28 cellular contexts compared by ENCODE assay signal in the genomic region with DNA sequence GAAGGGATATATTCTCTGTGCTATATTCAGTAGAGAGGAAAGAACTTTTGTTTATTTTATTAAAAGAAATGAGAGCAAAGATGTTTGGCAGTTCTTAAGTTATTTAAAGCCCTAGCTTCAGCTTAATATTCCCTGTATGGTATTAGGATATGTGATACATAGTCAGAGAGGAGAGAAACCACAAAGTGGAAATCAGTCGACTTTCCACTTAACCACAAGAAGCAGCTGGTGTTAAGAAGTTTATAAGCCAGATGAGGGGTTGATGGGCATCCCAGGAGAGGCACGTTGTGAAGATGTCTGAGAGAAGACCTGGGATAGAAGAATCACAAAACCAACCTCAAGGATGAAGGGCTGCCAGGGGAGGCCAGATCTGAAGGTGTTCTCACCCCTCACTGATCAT. TPM values are rescaled to one million over a fixed set of nuclear protein-coding genes. Genes with fewer than 3 reads are reported as not detected.
DNase-seq lines count a peak whose midpoint lies in the region; ATAC-seq and TF ChIP-seq lines count a peak whose summit lies in the region.
"Had no signal": no experiment of that assay in that cellular context is flagged by ENCODE, and none has a peak within 500 bp of the region (broad histone marks: within the 10 kb centered on the region; RNA-seq: fewer than 3 reads in every experiment).

No MANE protein-coding gene starts in this region.

- H3K9me3 Mint-ChIP-seq in naive thymus-derived CD4-positive, alpha-beta T cell: peaks cover 0 to 5% (median 0%) of the 10 kb centered on the region in 11 donors
- H3K9me3 Mint-ChIP-seq: CD8-positive, alpha-beta T cell had no signal

- intact Hi-C loops in OCI-LY7 (cut with micrococcal nuclease; ENCODE audit: unreplicated experiment): no loop called here
- intact Hi-C loops in naive thymus-derived CD4-positive, alpha-beta T cell (cut with micrococcal nuclease): no loop called here

- CTCF ChIA-PET in OCI-LY7 (lab: Charles Lee; ENCODE audit: unreplicated experiment): no interaction called here
- CTCF ChIA-PET in naive thymus-derived CD4-positive, alpha-beta T cell (lab: Charles Lee): no interaction called here

- DNase-seq in NCI-H2171 treated with DMSO at 0.1 percent for 48 hours (lab: John Stamatoyannopoulos, UW) (peak; percentile 21), NCI-H2171 (lab: John Stamatoyannopoulos, UW) (no peak), LHCN-M2 (ENCODE audit: low read depth) (peak; percentile 75), astrocyte of the hippocampus (ENCODE audit: low read depth, low spot score) (peak; percentile 9), OCI-LY7 (ENCODE audit: low spot score) (no peak), nucleus accumbens (lab: John Stamatoyannopoulos, UW) (no peak)
- DNase-seq in naive thymus-derived CD4-positive, alpha-beta T cell: no peak
- DNase-seq: Caco-2; CD8-positive, alpha-beta T cell; DMS 273 treated with DMSO at 0.1 percent for 48 hours; GM23248; Karpas-422; NCI-H1092 treated with DMSO at 0.1 percent for 48 hours; NCI-H1436; NCI-H187; NCI-H345; NCI-H510A treated with DMSO at 0.1 percent for 48 hours; NCI-H774; PC-9 had no signal

- H3K4me3 ChIP-seq in OCI-LY7 (ENCODE audit: low read depth, low read length, poor library complexity, severe bottlenecking): no peak overlapping the region
- no peak overlapping the region for H3K4me3 ChIP-seq in naive thymus-derived CD4-positive, alpha-beta T cell (ENCODE audit: low read length)
- H3K4me3 ChIP-seq: GM23248, HAP-1, PC-9, SJSA1 had no signal

- ATAC-seq in naive thymus-derived CD4-positive, alpha-beta T cell: no peak
- ATAC-seq: CD8-positive, alpha-beta T cell; Right ventricle myocardium inferior had no signal

- no peaks in the 10 kb centered on the region for H3K9me2 ChIP-seq in OCI-LY7 (ENCODE audit: insufficient read depth, low read length)

- no TSS peak for BruUV-seq in OCI-LY7 (replicated peaks; lab: Mats Ljungman, UMichigan)

- no peak overlapping the region for H3K27ac Mint-ChIP-seq in naive thymus-derived CD4-positive, alpha-beta T cell
- H3K27ac Mint-ChIP-seq: CD8-positive, alpha-beta T cell had no signal

- no peaks in the 10 kb centered on the region for H3K4me1 ChIP-seq in OCI-LY7 (ENCODE audit: insufficient read depth, low read length, poor library complexity, severe bottlenecking)
- no peaks in the 10 kb centered on the region for H3K4me1 ChIP-seq in naive thymus-derived CD4-positive, alpha-beta T cell (ENCODE audit: control insufficient read depth in 2 of 2, insufficient read depth in 2 of 2, low read length in 2 of 2)
- H3K4me1 ChIP-seq: Caco-2, HAP-1, SJSA1 had no signal

- no peak overlapping the region for H3K4me3 Mint-ChIP-seq in naive thymus-derived CD4-positive, alpha-beta T cell
- H3K4me3 Mint-ChIP-seq: CD8-positive, alpha-beta T cell had no signal

- H3K4me1 Mint-ChIP-seq in naive thymus-derived CD4-positive, alpha-beta T cell: peaks cover 0 to 2% (median 0%) of the 10 kb centered on the region in 7 donors

- H3K36me3 Mint-ChIP-seq in naive thymus-derived CD4-positive, alpha-beta T cell: no peaks in the 10 kb centered on the region
- H3K36me3 Mint-ChIP-seq: CD8-positive, alpha-beta T cell had no signal

- POLR2A ChIA-PET in OCI-LY7 (lab: Charles Lee): no interaction called here
- POLR2A ChIA-PET in naive thymus-derived CD4-positive, alpha-beta T cell (lab: Charles Lee): no interaction called here

- no peaks in the 10 kb centered on the region for H3K36me3 ChIP-seq in OCI-LY7 (ENCODE audit: insufficient read depth, low read length)
- H3K36me3 ChIP-seq in naive thymus-derived CD4-positive, alpha-beta T cell (ENCODE audit: control insufficient read depth in 2 of 3, insufficient read depth in 3 of 3, low read length in 3 of 3): no peaks in the 10 kb centered on the region
- H3K36me3 ChIP-seq: HAP-1, SJSA1 had no signal

- no peaks in the 10 kb centered on the region for H3K9me3 ChIP-seq in OCI-LY7 (ENCODE audit: low read length)
- no peaks in the 10 kb centered on the region for H3K9me3 ChIP-seq in naive thymus-derived CD4-positive, alpha-beta T cell (ENCODE audit: control insufficient read depth in 2 of 3, low read length in 3 of 3)
- H3K9me3 ChIP-seq: Caco-2, HAP-1, SJSA1 had no signal

- H4K20me1 ChIP-seq in OCI-LY7 (ENCODE audit: insufficient read depth, low read length): no peaks in the 10 kb centered on the region

- H2AFZ ChIP-seq in OCI-LY7 (ENCODE audit: low read length): no peak overlapping the region
- H2AFZ ChIP-seq: GM23248, PC-9 had no signal

- peaks cover 0 to 36% (median 21%) of the 10 kb centered on the region in 5 donors for H3K27me3 Mint-ChIP-seq in naive thymus-derived CD4-positive, alpha-beta T cell

- H3K4me2 ChIP-seq in OCI-LY7 (ENCODE audit: low read length): no peak overlapping the region
- H3K4me2 ChIP-seq: PC-9 had no signal

- TF ChIP-seq CTCF in OCI-LY7 (conservative IDR thresholded peaks at IDR 0.05; ENCODE audit: low read length): no peak

- no peaks in the 10 kb centered on the region for H3K27me3 ChIP-seq in naive thymus-derived CD4-positive, alpha-beta T cell (ENCODE audit: control insufficient read depth in 2 of 2, insufficient read depth in 2 of 2, low read length in 2 of 2)

- H3K27ac ChIP-seq in OCI-LY7 (ENCODE audit: low read depth, low read length, poor library complexity, severe bottlenecking): no peak overlapping the region
- H3K27ac ChIP-seq in naive thymus-derived CD4-positive, alpha-beta T cell (ENCODE audit: low read depth, low read length): no peak overlapping the region
- H3K27ac ChIP-seq: C4-2B, GM23248, HL-60, PC-9, SJSA1 had no signal

- no peaks in the 10 kb centered on the region for H3K79me2 ChIP-seq in OCI-LY7 (ENCODE audit: insufficient read depth, low read depth, low read length)

RNA-seq across cellular contexts. Expression of gene PHF21B, which starts 23.3 kb away (rescaled TPM):
- total RNA-seq in LHCN-M2 (2014; rRNA removed) (0.98 and 1.4 TPM in 2 replicates), OCI-LY7 (2022) (12.4 TPM in 2 replicates)
- 0.05 TPM for polyA plus RNA-seq in LHCN-M2 (2012)
- 3.1 and 9.4 TPM in 2 replicates for total RNA-seq in OCI-LY7 (2014; rRNA removed; shearing (Covaris generic))
- not detected for total RNA-seq in naive thymus-derived CD4-positive, alpha-beta T cell
- not detected for polyA plus RNA-seq in naive thymus-derived CD4-positive, alpha-beta T cell
- total RNA-seq: CD8-positive, alpha-beta T cell; GM23248; M059J; PC-9; Right ventricle myocardium inferior; RPMI7951; T-helper 2 cell treated with Interferon-gamma antibody and Interleukin-4, amounts not matched to agents 100 ng/mL and 5 ng/mL, for 36 hours had no signal
- polyA plus RNA-seq: AG04450, GM23248 had no signal

Comparison
In these comparisons a context has a peak if more than half of its experiments do, and no peak if none do; other contexts are left out.
1. DNase-seq: peak in NCI-H2171 treated with DMSO at 0.1 percent for 48 hours (single experiment), LHCN-M2 (single experiment) and astrocyte of the hippocampus (single experiment); none in NCI-H2171 (single experiment), OCI-LY7 (single experiment), nucleus accumbens (0 of 56) and naive thymus-derived CD4-positive, alpha-beta T cell (0 of 9).